1 cellular context compared by ENCODE assay signal in the genomic region with DNA sequence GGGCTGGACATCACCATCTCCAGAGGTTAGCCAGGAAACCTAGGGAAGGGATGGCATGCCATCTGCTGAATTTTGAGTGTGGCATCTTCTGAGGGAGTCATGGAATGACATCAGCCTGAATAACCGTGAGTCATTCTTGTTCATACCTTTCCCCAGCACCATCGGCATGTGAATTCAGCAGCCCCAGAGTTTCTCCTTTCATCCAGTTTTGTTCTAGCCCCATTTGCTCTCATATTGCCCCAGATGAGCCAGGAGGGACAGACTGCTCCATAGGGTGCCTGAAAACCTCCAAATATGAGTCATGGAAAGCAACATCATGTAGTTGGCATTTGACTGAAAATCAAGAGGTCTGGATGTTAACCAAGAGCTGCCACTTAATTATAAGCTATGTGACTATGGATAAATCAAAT.
TF ChIP-seq lines count a peak whose summit lies in the region.

No MANE protein-coding gene starts in this region.

TF ChIP-seq in GM23338, 12 proteins besides CTCF, POLR2A, EP300 and RAD21 (continued from another document):
- TF ChIP-seq NANOG (IDR thresholded peaks at IDR 0.05; ENCODE audit: borderline replicate concordance) (no peak), EZH2 (IDR thresholded peaks at IDR 0.05; ENCODE audit: low read depth, unreplicated experiment) (no peak), POLR2AphosphoS5 (IDR thresholded peaks at IDR 0.05; ENCODE audit: low read depth) (no peak), STAT1 (IDR thresholded peaks at IDR 0.05; ENCODE audit: unreplicated experiment) (no peak), ZNF114 (CRISPR knock-in tag; IDR thresholded peaks at IDR 0.05) (no peak), ZNF331 (CRISPR knock-in tag; IDR thresholded peaks at IDR 0.05; ENCODE audit: low read depth) (no peak), CREB1 (CRISPR knock-in tag; IDR thresholded peaks at IDR 0.05; ENCODE audit: low read depth) (no peak), JUNB (IDR thresholded peaks at IDR 0.05; ENCODE audit: unreplicated experiment) (no peak), EZH2phosphoT487 (IDR thresholded peaks at IDR 0.05; ENCODE audit: unreplicated experiment) (no peak)
- TF ChIP-seq, protein P1, sequence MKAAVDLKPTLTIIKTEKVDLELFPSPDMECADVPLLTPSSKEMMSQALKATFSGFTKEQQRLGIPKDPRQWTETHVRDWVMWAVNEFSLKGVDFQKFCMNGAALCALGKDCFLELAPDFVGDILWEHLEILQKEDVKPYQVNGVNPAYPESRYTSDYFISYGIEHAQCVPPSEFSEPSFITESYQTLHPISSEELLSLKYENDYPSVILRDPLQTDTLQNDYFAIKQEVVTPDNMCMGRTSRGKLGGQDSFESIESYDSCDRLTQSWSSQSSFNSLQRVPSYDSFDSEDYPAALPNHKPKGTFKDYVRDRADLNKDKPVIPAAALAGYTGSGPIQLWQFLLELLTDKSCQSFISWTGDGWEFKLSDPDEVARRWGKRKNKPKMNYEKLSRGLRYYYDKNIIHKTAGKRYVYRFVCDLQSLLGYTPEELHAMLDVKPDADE (IDR thresholded peaks at IDR 0.05), result no peak
- TF ChIP-seq, protein P2, sequence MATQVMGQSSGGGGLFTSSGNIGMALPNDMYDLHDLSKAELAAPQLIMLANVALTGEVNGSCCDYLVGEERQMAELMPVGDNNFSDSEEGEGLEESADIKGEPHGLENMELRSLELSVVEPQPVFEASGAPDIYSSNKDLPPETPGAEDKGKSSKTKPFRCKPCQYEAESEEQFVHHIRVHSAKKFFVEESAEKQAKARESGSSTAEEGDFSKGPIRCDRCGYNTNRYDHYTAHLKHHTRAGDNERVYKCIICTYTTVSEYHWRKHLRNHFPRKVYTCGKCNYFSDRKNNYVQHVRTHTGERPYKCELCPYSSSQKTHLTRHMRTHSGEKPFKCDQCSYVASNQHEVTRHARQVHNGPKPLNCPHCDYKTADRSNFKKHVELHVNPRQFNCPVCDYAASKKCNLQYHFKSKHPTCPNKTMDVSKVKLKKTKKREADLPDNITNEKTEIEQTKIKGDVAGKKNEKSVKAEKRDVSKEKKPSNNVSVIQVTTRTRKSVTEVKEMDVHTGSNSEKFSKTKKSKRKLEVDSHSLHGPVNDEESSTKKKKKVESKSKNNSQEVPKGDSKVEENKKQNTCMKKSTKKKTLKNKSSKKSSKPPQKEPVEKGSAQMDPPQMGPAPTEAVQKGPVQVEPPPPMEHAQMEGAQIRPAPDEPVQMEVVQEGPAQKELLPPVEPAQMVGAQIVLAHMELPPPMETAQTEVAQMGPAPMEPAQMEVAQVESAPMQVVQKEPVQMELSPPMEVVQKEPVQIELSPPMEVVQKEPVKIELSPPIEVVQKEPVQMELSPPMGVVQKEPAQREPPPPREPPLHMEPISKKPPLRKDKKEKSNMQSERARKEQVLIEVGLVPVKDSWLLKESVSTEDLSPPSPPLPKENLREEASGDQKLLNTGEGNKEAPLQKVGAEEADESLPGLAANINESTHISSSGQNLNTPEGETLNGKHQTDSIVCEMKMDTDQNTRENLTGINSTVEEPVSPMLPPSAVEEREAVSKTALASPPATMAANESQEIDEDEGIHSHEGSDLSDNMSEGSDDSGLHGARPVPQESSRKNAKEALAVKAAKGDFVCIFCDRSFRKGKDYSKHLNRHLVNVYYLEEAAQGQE (IDR thresholded peaks at IDR 0.05; ENCODE audit: unreplicated experiment), result no peak
